ENCODE assay signal across 8 cellular contexts in the genomic region with DNA sequence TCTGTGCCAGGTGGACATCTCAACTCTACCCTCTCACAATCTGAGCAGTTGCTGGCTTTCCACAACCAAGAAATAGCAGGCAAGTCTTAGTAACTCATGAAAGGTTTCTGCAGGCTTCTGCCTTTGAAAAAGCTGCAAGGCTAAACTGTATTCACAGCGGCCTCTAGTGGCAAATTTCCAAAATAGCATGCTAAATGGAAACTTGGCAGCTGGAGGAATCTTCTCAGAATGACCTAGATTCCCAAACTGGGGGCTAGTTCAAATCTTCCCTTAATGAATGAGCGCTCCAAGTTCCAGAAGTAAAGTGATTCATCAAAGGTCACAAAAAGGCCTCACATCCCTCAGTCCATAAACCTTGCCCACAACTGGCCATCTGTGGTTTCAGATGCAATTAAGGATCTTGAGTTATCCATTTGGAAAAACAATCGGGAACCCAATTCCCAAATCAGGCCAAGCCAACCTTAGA.
DNase-seq lines count a peak whose midpoint lies in the region; ATAC-seq and TF ChIP-seq lines count a peak whose summit lies in the region.

No MANE protein-coding gene starts in this region.

- H3K27ac ChIP-seq in 22Rv1: no peak overlapping the region

- no peak for ATAC-seq in GM19035 (IDR thresholded peaks at IDR 0.05; ENCODE audit: unreplicated experiment)

- peak; percentile 78 for DNase-seq in EL
- DNase-seq in NCI-H1105 (lab: John Stamatoyannopoulos, UW): peak; percentile 61
- peak; percentile 9 for DNase-seq in T follicular helper cell (ENCODE audit: low read depth)
- peak; percentile 54 for DNase-seq in epidermal melanocyte (ENCODE audit: insufficient read length, low spot score)
- DNase-seq in midbrain (lab: John Stamatoyannopoulos, UW): peak; percentile 86
- no peak for DNase-seq in GM19238 (ENCODE audit: insufficient read length, low spot score)

- TF ChIP-seq CTCF in 22Rv1 (IDR thresholded peaks at IDR 0.05): peak; percentile 90
